In genomic region chr1:23461050-23461449, GRCh38 we compare ENCODE assay signal across 1 cellular context.
TF ChIP-seq lines count a peak whose summit lies in the region.

No MANE protein-coding gene starts in this region.

TF ChIP-seq in HepG2, 621 proteins besides CTCF, POLR2A, EP300 and RAD21 (continued from another document):
- no peak for TF ChIP-seq THYN1 (CRISPR knock-in tag; IDR thresholded peaks at IDR 0.05; ENCODE audit: borderline replicate concordance, low read depth)
- no peak for TF ChIP-seq HIC2 (CRISPR knock-in tag; IDR thresholded peaks at IDR 0.05; ENCODE audit: low read depth)
- no peak for TF ChIP-seq CC2D1A (CRISPR knock-in tag; IDR thresholded peaks at IDR 0.05)
- no peak for TF ChIP-seq FOXP1 (IDR thresholded peaks at IDR 0.05)
- TF ChIP-seq FOXP1 (CRISPR knock-in tag; IDR thresholded peaks at IDR 0.05), result peak; percentile 53; the same call in 1 of the 2 replicates
TF ChIP-seq in HepG2: peak in this region for 14.
